Comparison of ENCODE assay signal across 27 cellular contexts in the genomic region with DNA sequence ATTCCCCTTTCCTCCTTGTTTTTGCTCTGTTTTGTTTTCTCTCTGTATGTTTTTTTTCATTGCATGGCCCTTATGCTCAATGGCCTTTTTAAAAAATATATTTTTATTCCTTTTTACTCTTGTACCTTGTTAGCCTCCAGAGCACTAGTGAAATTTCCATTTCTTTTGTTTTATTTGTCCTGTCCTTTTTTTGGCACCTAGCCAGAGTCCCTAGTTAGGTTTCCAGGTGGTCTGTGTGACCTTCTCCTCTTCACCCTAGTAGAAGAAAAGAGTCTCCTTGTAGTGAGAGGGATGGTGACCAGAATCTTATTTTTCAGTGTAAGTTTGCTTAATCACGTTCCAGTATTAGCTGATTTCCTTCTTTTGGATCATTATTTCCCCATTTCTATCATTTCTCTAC.
"Had no signal": no experiment of that assay in that cellular context is flagged by ENCODE, and none has a peak within 500 bp of the region (broad histone marks: within the 10 kb centered on the region; RNA-seq: fewer than 3 reads in every experiment).

No MANE protein-coding gene starts in this region.

- H3K36me3 Mint-ChIP-seq: naive B cell, natural killer cell had no signal

- FAIRE-seq: pancreas had no signal

- DNase-seq: hypothalamus; islet precursor cell; left ventricle myocardium inferior; mesendoderm; naive B cell; natural killer cell; nephron progenitor cell; pancreas; posterior cingulate gyrus; retina; right cardiac atrium; sigmoid colon; stimulated activated CD4-positive, alpha-beta T cell treated with anti-CD3 and anti-CD28 coated beads, Interleukin-1b, Interleukin-23, amount 100 ng/mL, for 48 hours; stimulated activated CD4-positive, alpha-beta T cell treated with anti-CD3 and anti-CD28 coated beads, Interleukin-2, amount 100 ng/mL, for 48 hours; stimulated activated CD4-positive, alpha-beta T cell treated with anti-CD3 and anti-CD28 coated beads, Interleukin-4, amount 100 ng/mL, for 4 hours; stimulated activated CD8-positive, alpha-beta memory T cell treated with anti-CD3 and anti-CD28 coated beads, Interleukin-4, amount 100 ng/mL, for 48 hours; stimulated activated naive CD4-positive, alpha-beta T cell treated with Interleukin-2 at 50 U/mL for 16 hours; stimulated activated naive CD8-positive, alpha-beta T cell treated with anti-CD3 and anti-CD28 coated beads, Interleukin-15, amount 100 ng/mL, for 72 hours; substantia nigra; uterus had no signal

- ATAC-seq: natural killer cell; pancreas; right cardiac atrium; stimulated activated memory B cell treated with anti-CD40 and anti-IgM and Interleukin-4, amounts not matched to agents 10 μg/mL and 1 μg/mL and 100 μg/mL, for 72 hours; stimulated activated naive CD8-positive, alpha-beta T cell treated with anti-CD3 and anti-CD28 coated beads, Interleukin-15, amount 100 ng/mL, for 72 hours had no signal

- H3K27ac Mint-ChIP-seq: mesothelial cell of epicardium; natural killer cell; nephron progenitor cell; stimulated activated memory B cell treated with anti-CD40 and anti-IgM and Interleukin-4, amounts not matched to agents 10 μg/mL and 1 μg/mL and 100 μg/mL, for 72 hours; stimulated activated naive CD8-positive, alpha-beta T cell treated with anti-CD3 and anti-CD28 coated beads, Interleukin-15, amount 100 ng/mL, for 72 hours; type B pancreatic cell had no signal

- H3K9me3 Mint-ChIP-seq: mesothelial cell of epicardium; naive B cell; natural killer cell; nephron progenitor cell; stimulated activated memory B cell treated with anti-CD40 and anti-IgM and Interleukin-4, amounts not matched to agents 10 μg/mL and 1 μg/mL and 100 μg/mL, for 72 hours; stimulated activated naive CD8-positive, alpha-beta T cell treated with anti-CD3 and anti-CD28 coated beads, Interleukin-15, amount 100 ng/mL, for 72 hours; type B pancreatic cell had no signal

- H3K27me3 ChIP-seq: pancreas, sigmoid colon, tibial nerve, uterus had no signal

- H3K4me3 Mint-ChIP-seq: mesothelial cell of epicardium; naive B cell; natural killer cell; nephron progenitor cell; stimulated activated memory B cell treated with anti-CD40 and anti-IgM and Interleukin-4, amounts not matched to agents 10 μg/mL and 1 μg/mL and 100 μg/mL, for 72 hours; stimulated activated naive CD8-positive, alpha-beta T cell treated with anti-CD3 and anti-CD28 coated beads, Interleukin-15, amount 100 ng/mL, for 72 hours; type B pancreatic cell had no signal

- H3K4me1 Mint-ChIP-seq: naive B cell; natural killer cell; nephron progenitor cell; stimulated activated memory B cell treated with anti-CD40 and anti-IgM and Interleukin-4, amounts not matched to agents 10 μg/mL and 1 μg/mL and 100 μg/mL, for 72 hours; stimulated activated naive CD8-positive, alpha-beta T cell treated with anti-CD3 and anti-CD28 coated beads, Interleukin-15, amount 100 ng/mL, for 72 hours had no signal

- H3K4me2 ChIP-seq: smooth muscle cell had no signal

- H3K27me3 Mint-ChIP-seq: naive B cell; stimulated activated memory B cell treated with anti-CD40 and anti-IgM and Interleukin-4, amounts not matched to agents 10 μg/mL and 1 μg/mL and 100 μg/mL, for 72 hours; stimulated activated naive CD8-positive, alpha-beta T cell treated with anti-CD3 and anti-CD28 coated beads, Interleukin-15, amount 100 ng/mL, for 72 hours; type B pancreatic cell had no signal

- H3K4me1 ChIP-seq: left ventricle myocardium inferior, prostate gland, sigmoid colon, uterus had no signal

- H3K4me3 ChIP-seq: left ventricle myocardium inferior, lung, pancreas, prostate gland, sigmoid colon, smooth muscle cell, tibial nerve, uterus had no signal

- H3K27ac ChIP-seq: left ventricle myocardium inferior, pancreas, prostate gland, sigmoid colon, tibial nerve, uterus had no signal

- H3K36me3 ChIP-seq: pancreas, prostate gland, uterus had no signal

- H3K9me3 ChIP-seq: left ventricle myocardium inferior, pancreas, prostate gland, sigmoid colon, tibial nerve, uterus had no signal
